Comparison of ENCODE assay signal across 14 cellular contexts in genomic region chr3:32009957-32010356, GRCh38. TPM values are rescaled to one million over a fixed set of nuclear protein-coding genes. Genes with fewer than 3 reads are reported as not detected.
"Had no signal": no experiment of that assay in that cellular context is flagged by ENCODE, and none has a peak within 500 bp of the region (broad histone marks: within the 10 kb centered on the region; RNA-seq: fewer than 3 reads in every experiment).

No MANE protein-coding gene starts in this region.

- DNase-seq: activated gamma-delta T cell treated with Interleukin-2 at 50 U/mL for 16 hours; effector CD8-positive, alpha-beta T cell; esophagus squamous epithelium; mesendoderm; natural killer cell; ovary; psoas muscle; right cardiac atrium; stomach had no signal

- H3K4me1 ChIP-seq: psoas muscle, stomach had no signal

- H3K36me3 Mint-ChIP-seq: natural killer cell, type B pancreatic cell had no signal

- H3K27ac Mint-ChIP-seq: activated naive CD8-positive, alpha-beta T cell; activated T-helper 1 cell treated with anti-CD3 and anti-CD28 coated beads, Interleukin-12 subunit alpha, Interleukin-12 subunit beta, Interleukin-2, Interleukin-4 antibody, amounts not matched to agents 30 ng/mL and 10 ng/mL and 1 ng/mL, durations not matched to agents 14 hours and 24 hours and 36 hours; dendritic cell treated with granulocyte-macrophage colony-stimulating factor and Interleukin-4, amounts not matched to agents 40 ng/mL and 50 ng/mL, for 4 days; natural killer cell; type B pancreatic cell had no signal

- FAIRE-seq: endothelial cell of umbilical vein had no signal

- H3K36me3 ChIP-seq: esophagus squamous epithelium, ovary, stomach had no signal

- H3K27ac ChIP-seq: esophagus squamous epithelium, ovary, psoas muscle, stomach had no signal

- H3K9me3 ChIP-seq: esophagus squamous epithelium, ovary, psoas muscle, stomach had no signal

- H3K27me3 ChIP-seq: esophagus squamous epithelium, ovary, stomach had no signal

- H3K9me3 Mint-ChIP-seq: activated T-helper 1 cell treated with anti-CD3 and anti-CD28 coated beads, Interleukin-12 subunit alpha, Interleukin-12 subunit beta, Interleukin-2, Interleukin-4 antibody, amounts not matched to agents 30 ng/mL and 10 ng/mL and 1 ng/mL, durations not matched to agents 14 hours and 24 hours and 36 hours; dendritic cell treated with granulocyte-macrophage colony-stimulating factor and Interleukin-4, amounts not matched to agents 40 ng/mL and 50 ng/mL, for 4 days; natural killer cell; type B pancreatic cell had no signal

- H3K4me1 Mint-ChIP-seq: natural killer cell had no signal

- H3K4me3 ChIP-seq: esophagus squamous epithelium, ovary, psoas muscle, stomach had no signal

- H3K27me3 Mint-ChIP-seq: dendritic cell treated with granulocyte-macrophage colony-stimulating factor and Interleukin-4, amounts not matched to agents 40 ng/mL and 50 ng/mL, for 4 days; type B pancreatic cell had no signal

- H3K4me3 Mint-ChIP-seq: activated naive CD8-positive, alpha-beta T cell; activated T-helper 1 cell treated with anti-CD3 and anti-CD28 coated beads, Interleukin-12 subunit alpha, Interleukin-12 subunit beta, Interleukin-2, Interleukin-4 antibody, amounts not matched to agents 30 ng/mL and 10 ng/mL and 1 ng/mL, durations not matched to agents 14 hours and 24 hours and 36 hours; dendritic cell treated with granulocyte-macrophage colony-stimulating factor and Interleukin-4, amounts not matched to agents 40 ng/mL and 50 ng/mL, for 4 days; natural killer cell; type B pancreatic cell had no signal

RNA-seq across cellular contexts. Expression of gene ZNF860, which starts 28.4 kb away (rescaled TPM):
- total RNA-seq: psoas muscle had no signal
